Comparison of ENCODE assay signal across 22 cellular contexts in genomic region chr7:82230826-82231581, GRCh38.
DNase-seq lines count a peak whose midpoint lies in the region; ATAC-seq lines count a peak whose summit lies in the region.
"Had no signal": no experiment of that assay in that cellular context is flagged by ENCODE, and none has a peak within 500 bp of the region (broad histone marks: within the 10 kb centered on the region; RNA-seq: fewer than 3 reads in every experiment).

No MANE protein-coding gene starts in this region.

- H3K27ac ChIP-seq in temporal lobe (ENCODE audit: low read depth, low read length): peak overlapping the region; percentile 62
- H3K27ac ChIP-seq: adrenal gland; BLaER1 treated with 17β-estradiol and CSF1 and Interleukin-3, amounts not matched to agents 10 nM and 100 nM; epithelial cell of prostate; suprapubic skin; vagina; VCaP had no signal

- DNase-seq in NCI-H345 (lab: John Stamatoyannopoulos, UW): peak; percentile 39
- DNase-seq in NCI-H345 treated with DMSO at 0.1 percent for 48 hours (lab: John Stamatoyannopoulos, UW; ENCODE audit: unreplicated experiment): no peak
- peak; percentile 15 for DNase-seq in NCI-H510A (lab: John Stamatoyannopoulos, UW)
- DNase-seq in globus pallidus (ENCODE audit: low spot score): peak; percentile 56
- DNase-seq in NCI-H1048 (lab: John Stamatoyannopoulos, UW): no peak
- no peak for DNase-seq in activated naive CD4-positive, alpha-beta T cell (lab: John Stamatoyannopoulos, UW)
- DNase-seq: activated gamma-delta T cell treated with Interleukin-2 at 50 U/mL for 16 hours; adrenal gland; foreskin melanocyte; MG63; NCI-H2171 treated with DMSO at 0.1 percent for 48 hours; right cardiac atrium; stimulated activated CD8-positive, alpha-beta memory T cell treated with anti-CD3 and anti-CD28 coated beads, Interleukin-4, amount 100 ng/mL, for 48 hours; T-helper 2 cell had no signal

- ATAC-seq in GM18520 (IDR thresholded peaks at IDR 0.05; ENCODE audit: unreplicated experiment): no peak
- ATAC-seq: Panc1, right cardiac atrium had no signal

Comparison
In these comparisons a context has a peak if more than half of its experiments do, and no peak if none do; other contexts are left out.
1. DNase-seq: peak in NCI-H345 (single experiment), NCI-H510A (single experiment) and globus pallidus (single experiment); none in NCI-H345 treated with DMSO at 0.1 percent for 48 hours (single experiment), NCI-H1048 (single experiment) and activated naive CD4-positive, alpha-beta T cell (0 of 4).